ENCODE assay signal across 18 cellular contexts in the genomic region with DNA sequence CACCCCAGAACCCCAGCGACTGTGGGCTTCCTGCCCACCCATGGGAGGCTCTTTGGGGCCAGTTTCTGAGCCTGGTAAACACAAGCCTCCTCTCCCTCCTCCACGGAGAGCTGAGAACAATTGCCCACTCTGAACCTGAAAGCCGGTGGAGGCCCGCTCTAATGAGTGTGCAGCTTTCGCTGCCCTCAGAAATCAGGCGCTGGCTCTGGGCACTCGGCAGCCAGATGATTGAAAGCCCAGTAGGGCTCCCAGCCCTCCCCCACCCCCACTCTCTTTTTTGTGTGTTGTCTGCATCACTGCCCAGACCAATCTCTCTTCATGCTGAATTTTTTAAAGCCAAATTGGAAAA.
DNase-seq lines count a peak whose midpoint lies in the region; ATAC-seq and TF ChIP-seq lines count a peak whose summit lies in the region.
"Had no signal": no experiment of that assay in that cellular context is flagged by ENCODE, and none has a peak within 500 bp of the region (broad histone marks: within the 10 kb centered on the region; RNA-seq: fewer than 3 reads in every experiment).

No MANE protein-coding gene starts in this region.

- H3K36me3 ChIP-seq in mesodermal cell (ENCODE audit: control insufficient read depth, insufficient read depth, low read length) (no peaks in the 10 kb centered on the region), sigmoid colon (no peaks in the 10 kb centered on the region), heart right ventricle (no peaks in the 10 kb centered on the region), HAP-1 (replicated peaks) (no peaks in the 10 kb centered on the region)
- H3K36me3 ChIP-seq: left lung, thoracic aorta had no signal

- H3K27me3 ChIP-seq in sigmoid colon: no peaks in the 10 kb centered on the region
- peaks cover 0 to 15% (median 0%) of the 10 kb centered on the region in 7 donors for H3K27me3 ChIP-seq in heart right ventricle
- H3K27me3 ChIP-seq in HAP-1 (ENCODE audit: low read depth): no peaks in the 10 kb centered on the region
- H3K27me3 ChIP-seq: dorsolateral prefrontal cortex, left lung had no signal

- WGBS in mesodermal cell (ENCODE audit: insufficient coverage in 2 of 2), 2 experiments: 49 to 61% methylated on average over 4 to 7 of the region's 7 CpGs
- WGBS in sigmoid colon, 2 donors: 83 to 88% methylated on average over 7 of the region's 7 CpGs
- 73 to 76% methylated on average over 7 of the region's 7 CpGs for WGBS in heart right ventricle, 2 donors

- ATAC-seq in HG02759 (IDR thresholded peaks at IDR 0.05; ENCODE audit: unreplicated experiment) (no peak), heart right ventricle (no peak)
- ATAC-seq: HCT116 had no signal

- peak overlapping the region; percentile 80 for H3K27ac ChIP-seq in mesodermal cell (ENCODE audit: low read depth, low read length, severe bottlenecking)
- H3K27ac ChIP-seq in sigmoid colon: peak overlapping the region; percentile 27 to 90 (median 82)
- H3K27ac ChIP-seq in heart right ventricle: no peak overlapping the region
- H3K27ac ChIP-seq: left lung, thoracic aorta had no signal

- no peak for TF ChIP-seq POLR2A in sigmoid colon (IDR thresholded peaks at IDR 0.05)

- no peak for TF ChIP-seq EP300 in sigmoid colon (IDR thresholded peaks at IDR 0.05)

- in situ Hi-C loops in HAP-1 (cut with MboI; ENCODE audit: low sequenced_read_pairs): no loop called here

- intact Hi-C loops in sigmoid colon (cut with DNase I): loop anchor here (2.0 to 5.0 kb wide), 4 partner anchors 36 to 160 kb away; no protein-coding TSS in a partner anchor
- intact Hi-C loops in heart right ventricle (cut with DNase I): no loop called here

- TF ChIP-seq CTCF in sigmoid colon (IDR thresholded peaks at IDR 0.05): no peak
- no peak for TF ChIP-seq CTCF in heart right ventricle (IDR thresholded peaks at IDR 0.05)

- H3K4me1 ChIP-seq in mesodermal cell (ENCODE audit: control insufficient read depth, insufficient read depth, low read length, poor library complexity, severe bottlenecking) (peaks cover 3% of the 10 kb centered on the region), sigmoid colon (peaks cover 0 to 38% (median 35%) of the 10 kb centered on the region in 4 donors), heart right ventricle (no peaks in the 10 kb centered on the region), HAP-1 (no peaks in the 10 kb centered on the region)
- H3K4me1 ChIP-seq: left lung had no signal

- H3K4me3 ChIP-seq in mesodermal cell (ENCODE audit: extremely low read depth, insufficient read depth, low read length, poor library complexity, severe bottlenecking) (no peak overlapping the region), sigmoid colon (no peak overlapping the region), heart right ventricle (no peak overlapping the region), HAP-1 (no peak overlapping the region)
- H3K4me3 ChIP-seq: dorsolateral prefrontal cortex, left lung, thoracic aorta had no signal

- H3K9me3 ChIP-seq in mesodermal cell (ENCODE audit: control insufficient read depth, low read length) (peaks cover 3% of the 10 kb centered on the region), sigmoid colon (no peaks in the 10 kb centered on the region), heart right ventricle (no peaks in the 10 kb centered on the region), HAP-1 (no peaks in the 10 kb centered on the region)
- H3K9me3 ChIP-seq: left lung, thoracic aorta had no signal

- peak; percentile 8 for DNase-seq in NCI-H1436 (lab: John Stamatoyannopoulos, UW)
- no peak for DNase-seq in NCI-H1436 treated with DMSO at 0.1 percent for 48 hours (lab: John Stamatoyannopoulos, UW)
- DNase-seq in anterior cingulate cortex (lab: John Stamatoyannopoulos, UW): peak in 39 of 58 donors; percentile 12 to 77 (median 44)
- DNase-seq in sigmoid colon: no peak
- DNase-seq in heart right ventricle: no peak
- no peak for DNase-seq in HAP-1 (ENCODE audit: low spot score in 2 of 2)
- DNase-seq: activated naive CD4-positive, alpha-beta T cell treated with Interleukin-2 at 50 U/mL for 16 hours; CD4-positive, CD25-positive, alpha-beta regulatory T cell; left lung; NCI-H2171 treated with DMSO at 0.1 percent for 48 hours; SHP77 treated with DMSO at 0.1 percent for 48 hours; stimulated activated CD4-positive, alpha-beta T cell treated with anti-CD3 and anti-CD28 coated beads, Interleukin-4, amount 100 ng/mL, for 1 hour; stimulated activated CD8-positive, alpha-beta memory T cell treated with anti-CD3 and anti-CD28 coated beads, Interleukin-4, amount 100 ng/mL, for 48 hours had no signal

Comparison
In these comparisons a context has a peak if more than half of its experiments do, and no peak if none do; other contexts are left out.
1. DNase-seq: peak in NCI-H1436 (single experiment) and anterior cingulate cortex (39 of 58); none in NCI-H1436 treated with DMSO at 0.1 percent for 48 hours (single experiment), sigmoid colon (single experiment), heart right ventricle (0 of 2) and HAP-1 (0 of 2).
2. H3K27ac ChIP-seq: peak in mesodermal cell (single experiment) and sigmoid colon (4 of 4); none in heart right ventricle (0 of 10).